In genomic region chr20:9293145-9293544, GRCh38 we compare ENCODE assay signal across 33 cellular contexts.
"Had no signal": no experiment of that assay in that cellular context is flagged by ENCODE, and none has a peak within 500 bp of the region (broad histone marks: within the 10 kb centered on the region; RNA-seq: fewer than 3 reads in every experiment).

No MANE protein-coding gene starts in this region.

- H3K27ac Mint-ChIP-seq: activated CD4-positive, alpha-beta memory T cell treated with anti-CD3 and anti-CD28 coated beads, Interleukin-2, amount 10 ng/mL, durations not matched to agents 7 days and 5 days; activated CD8-positive, alpha-beta memory T cell treated with anti-CD3 and anti-CD28 coated beads, Interleukin-2, amount 10 ng/mL, durations not matched to agents 7 days and 5 days; activated naive CD8-positive, alpha-beta T cell treated with anti-CD3 and anti-CD28 coated beads for 36 hours had no signal

- H3K4me3 ChIP-seq: cardiac muscle cell, PC-9, SK-N-MC had no signal

- H3K27me3 Mint-ChIP-seq: activated CD4-positive, alpha-beta memory T cell treated with anti-CD3 and anti-CD28 coated beads, Interleukin-2, amount 10 ng/mL, durations not matched to agents 7 days and 5 days; activated CD8-positive, alpha-beta memory T cell treated with anti-CD3 and anti-CD28 coated beads, Interleukin-2, amount 10 ng/mL, durations not matched to agents 7 days and 5 days; activated naive CD8-positive, alpha-beta T cell treated with anti-CD3 and anti-CD28 coated beads for 36 hours; central memory CD8-positive, alpha-beta T cell had no signal

- H3K27ac ChIP-seq: cardiac muscle cell, PC-9, RWPE1, SK-N-MC, WERI-Rb-1 had no signal

- H3K36me3 ChIP-seq: cardiac muscle cell, WERI-Rb-1 had no signal

- H3K27me3 ChIP-seq: cardiac muscle cell had no signal

- FAIRE-seq: RCC 7860 had no signal

- ATAC-seq: activated CD8-positive, alpha-beta memory T cell treated with anti-CD3 and anti-CD28 coated beads, Interleukin-2, amount 10 ng/mL, durations not matched to agents 7 days and 5 days had no signal

- DNase-seq: activated CD4-positive, alpha-beta memory T cell treated with anti-CD3 and anti-CD28 coated beads, Interleukin-2, amount 10 ng/mL, durations not matched to agents 7 days and 5 days; activated CD4-positive, alpha-beta T cell treated with anti-CD3 and anti-CD28 coated beads for 1 hour; activated CD4-positive, alpha-beta T cell treated with anti-CD3 and anti-CD28 coated beads for 48 hours; activated CD4-positive, CD25-positive, alpha-beta regulatory T cell; activated CD8-positive, alpha-beta memory T cell treated with anti-CD3 and anti-CD28 coated beads for 24 hours; activated CD8-positive, alpha-beta memory T cell treated with anti-CD3 and anti-CD28 coated beads, Interleukin-2, amount 10 ng/mL, durations not matched to agents 7 days and 5 days; activated CD8-positive, alpha-beta memory T cell treated with anti-CD3 and anti-CD28 coated beads, Interleukin-2, amount 50 U/mL, for 48 hours; activated effector memory CD4-positive, alpha-beta T cell treated with anti-CD3 and anti-CD28 coated beads, Interleukin-2, amount 50 U/mL, for 16 hours; activated naive CD4-positive, alpha-beta T cell; activated naive CD4-positive, alpha-beta T cell treated with anti-CD3 and anti-CD28 coated beads, Interleukin-2, amount 50 U/mL, for 16 hours; activated naive CD8-positive, alpha-beta T cell treated with anti-CD3 and anti-CD28 coated beads for 36 hours; activated T-cell treated with anti-CD3 and anti-CD28 coated beads, Interleukin-2, amount 50 U/mL, for 48 hours; amniotic stem cell; aorta; Kasumi-1; MM.1S; NCI-H1092; NCI-H1436 treated with DMSO at 0.1 percent for 48 hours; NCI-H1694 treated with DMSO at 0.1 percent for 48 hours; NCI-H2029; NCI-H345; NCI-H524 treated with DMSO at 0.1 percent for 48 hours; NCI-H748 treated with DMSO at 0.1 percent for 48 hours; NK-92 treated with Interleukin-12 subunit alpha and Interleukin-12 subunit beta, amount 100 ng/mL, for 24 hours; PC-9; Right ventricle myocardium superior; T1000; WERI-Rb-1 had no signal

- H3K4me3 Mint-ChIP-seq: activated CD4-positive, alpha-beta memory T cell treated with anti-CD3 and anti-CD28 coated beads, Interleukin-2, amount 10 ng/mL, durations not matched to agents 7 days and 5 days; activated CD8-positive, alpha-beta memory T cell treated with anti-CD3 and anti-CD28 coated beads, Interleukin-2, amount 10 ng/mL, durations not matched to agents 7 days and 5 days; activated naive CD8-positive, alpha-beta T cell treated with anti-CD3 and anti-CD28 coated beads for 36 hours; central memory CD8-positive, alpha-beta T cell had no signal

- H2AFZ ChIP-seq: PC-9 had no signal

- H3K4me1 Mint-ChIP-seq: activated CD4-positive, alpha-beta memory T cell treated with anti-CD3 and anti-CD28 coated beads, Interleukin-2, amount 10 ng/mL, durations not matched to agents 7 days and 5 days; activated CD8-positive, alpha-beta memory T cell treated with anti-CD3 and anti-CD28 coated beads, Interleukin-2, amount 10 ng/mL, durations not matched to agents 7 days and 5 days; activated naive CD8-positive, alpha-beta T cell treated with anti-CD3 and anti-CD28 coated beads for 36 hours; central memory CD8-positive, alpha-beta T cell had no signal

- H3K9me3 Mint-ChIP-seq: activated naive CD8-positive, alpha-beta T cell treated with anti-CD3 and anti-CD28 coated beads for 36 hours; central memory CD8-positive, alpha-beta T cell had no signal

- H3K36me3 Mint-ChIP-seq: activated CD8-positive, alpha-beta memory T cell treated with anti-CD3 and anti-CD28 coated beads, Interleukin-2, amount 10 ng/mL, durations not matched to agents 7 days and 5 days; activated naive CD8-positive, alpha-beta T cell treated with anti-CD3 and anti-CD28 coated beads for 36 hours had no signal
